20 cellular contexts compared by ENCODE assay signal in genomic region chr10:78846770-78847169, GRCh38.
A peak's percentile ranks its signal among the peaks of the same experiment; 100 is the strongest.
DNase-seq lines count a peak whose midpoint lies in the region; ATAC-seq lines count a peak whose summit lies in the region.
"Had no signal": no experiment of that assay in that cellular context is flagged by ENCODE, and none has a peak within 500 bp of the region (broad histone marks: within the 10 kb centered on the region; RNA-seq: fewer than 3 reads in every experiment).

No MANE protein-coding gene starts in this region.

- H3K9me3 Mint-ChIP-seq in activated CD4-positive, alpha-beta memory T cell treated with anti-CD3 and anti-CD28 coated beads for 36 hours: peaks cover 4% of the 10 kb centered on the region
- H3K9me3 Mint-ChIP-seq: activated CD4-positive, alpha-beta memory T cell treated with anti-CD3 and anti-CD28 coated beads, Interleukin-2, amount 10 ng/mL, durations not matched to agents 7 days and 5 days had no signal

- ATAC-seq in Right ventricle myocardium superior (ENCODE audit: poor library complexity) (peak; percentile 93), HG03045 (IDR thresholded peaks at IDR 0.05; ENCODE audit: unreplicated experiment) (no peak), GM18520 (IDR thresholded peaks at IDR 0.05; ENCODE audit: unreplicated experiment) (no peak)
- ATAC-seq: stimulated activated memory B cell treated with anti-CD40 and anti-IgM and Interleukin-4, amounts not matched to agents 10 μg/mL and 1 μg/mL and 100 μg/mL, for 72 hours; T-helper 17 cell had no signal

- POLR2A ChIA-PET in activated CD4-positive, alpha-beta memory T cell treated with anti-CD3 and anti-CD28 coated beads for 36 hours (lab: Charles Lee): no interaction called here

- intact Hi-C loops in Right ventricle myocardium superior (cut with DNase I): no loop called here
- intact Hi-C loops in activated CD4-positive, alpha-beta memory T cell treated with anti-CD3 and anti-CD28 coated beads for 36 hours (cut with micrococcal nuclease): no loop called here

- H3K4me1 Mint-ChIP-seq in activated CD4-positive, alpha-beta memory T cell treated with anti-CD3 and anti-CD28 coated beads for 36 hours (ENCODE audit: low read depth): no peaks in the 10 kb centered on the region
- H3K4me1 Mint-ChIP-seq: activated CD4-positive, alpha-beta memory T cell treated with anti-CD3 and anti-CD28 coated beads, Interleukin-2, amount 10 ng/mL, durations not matched to agents 7 days and 5 days; CD8-positive, alpha-beta memory T cell; memory B cell; stimulated activated memory B cell treated with anti-CD40 and anti-IgM and Interleukin-4, amounts not matched to agents 10 μg/mL and 1 μg/mL and 100 μg/mL, for 72 hours; T-helper 17 cell had no signal

- CTCF ChIA-PET in activated CD4-positive, alpha-beta memory T cell treated with anti-CD3 and anti-CD28 coated beads for 36 hours (lab: Charles Lee): no interaction called here

- no peaks in the 10 kb centered on the region for H3K27me3 Mint-ChIP-seq in activated CD4-positive, alpha-beta memory T cell treated with anti-CD3 and anti-CD28 coated beads for 36 hours

- DNase-seq in DMS 273 (lab: John Stamatoyannopoulos, UW; ENCODE audit: unreplicated experiment) (peak; percentile 96), NCI-H524 treated with DMSO at 0.1 percent for 48 hours (lab: John Stamatoyannopoulos, UW) (peak; percentile 44), Right ventricle myocardium superior (peak; percentile 71), nucleus accumbens (lab: John Stamatoyannopoulos, UW) (peak in 47 of 56 donors; percentile 11 to 75 (median 52)), COLO668 (lab: John Stamatoyannopoulos, UW; ENCODE audit: unreplicated experiment) (no peak)
- no peak for DNase-seq in activated CD4-positive, alpha-beta memory T cell treated with anti-CD3 and anti-CD28 coated beads for 36 hours
- DNase-seq: activated CD4-positive, alpha-beta memory T cell treated with anti-CD3 and anti-CD28 coated beads, Interleukin-2, amount 10 ng/mL, durations not matched to agents 7 days and 5 days; amniotic stem cell; CD8-positive, alpha-beta memory T cell; islet precursor cell; NCI-H2081; nephron progenitor cell; OCI-M1; SIG-M5; T-helper 17 cell; tibial artery had no signal

- H3K27ac Mint-ChIP-seq in activated CD4-positive, alpha-beta memory T cell treated with anti-CD3 and anti-CD28 coated beads for 36 hours: no peak overlapping the region
- H3K27ac Mint-ChIP-seq: activated CD4-positive, alpha-beta memory T cell treated with anti-CD3 and anti-CD28 coated beads, Interleukin-2, amount 10 ng/mL, durations not matched to agents 7 days and 5 days; memory B cell; nephron progenitor cell; stimulated activated memory B cell treated with anti-CD40 and anti-IgM and Interleukin-4, amounts not matched to agents 10 μg/mL and 1 μg/mL and 100 μg/mL, for 72 hours; T-helper 17 cell had no signal

- no peak overlapping the region for H3K4me3 Mint-ChIP-seq in activated CD4-positive, alpha-beta memory T cell treated with anti-CD3 and anti-CD28 coated beads for 36 hours
- H3K4me3 Mint-ChIP-seq: activated CD4-positive, alpha-beta memory T cell treated with anti-CD3 and anti-CD28 coated beads, Interleukin-2, amount 10 ng/mL, durations not matched to agents 7 days and 5 days; CD8-positive, alpha-beta memory T cell; memory B cell; nephron progenitor cell; stimulated activated memory B cell treated with anti-CD40 and anti-IgM and Interleukin-4, amounts not matched to agents 10 μg/mL and 1 μg/mL and 100 μg/mL, for 72 hours; T-helper 17 cell had no signal

- no peaks in the 10 kb centered on the region for H3K36me3 Mint-ChIP-seq in activated CD4-positive, alpha-beta memory T cell treated with anti-CD3 and anti-CD28 coated beads for 36 hours
- H3K36me3 Mint-ChIP-seq: CD8-positive, alpha-beta memory T cell; memory B cell; stimulated activated memory B cell treated with anti-CD40 and anti-IgM and Interleukin-4, amounts not matched to agents 10 μg/mL and 1 μg/mL and 100 μg/mL, for 72 hours had no signal

Comparison
In these comparisons a context has a peak if more than half of its experiments do, and no peak if none do; other contexts are left out.
1. DNase-seq: peak in DMS 273 (single experiment), NCI-H524 treated with DMSO at 0.1 percent for 48 hours (single experiment), Right ventricle myocardium superior (single experiment) and nucleus accumbens (47 of 56); none in COLO668 (single experiment) and activated CD4-positive, alpha-beta memory T cell treated with anti-CD3 and anti-CD28 coated beads for 36 hours (single experiment).